Comparison of ENCODE assay signal across 18 cellular contexts in the genomic region with DNA sequence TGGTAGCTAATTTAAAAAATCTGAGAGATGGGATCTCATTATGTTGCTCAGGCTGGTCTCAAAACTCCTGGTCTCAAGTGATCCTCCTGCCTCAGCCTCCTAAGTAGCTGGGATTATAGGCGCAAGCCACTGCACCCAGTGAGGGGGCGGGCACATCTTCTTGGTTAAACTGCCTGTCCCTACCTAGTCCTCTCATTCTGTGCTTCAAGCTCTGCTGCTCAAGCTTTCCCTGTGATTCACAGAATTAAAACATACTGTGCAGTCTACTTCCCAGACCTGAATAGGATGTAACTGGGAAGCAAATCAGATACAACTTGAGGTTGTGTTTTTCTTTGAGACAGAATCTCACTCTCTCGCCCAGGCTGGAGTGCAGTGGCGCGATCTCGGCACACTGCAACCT.
"Had no signal": no experiment of that assay in that cellular context is flagged by ENCODE, and none has a peak within 500 bp of the region (broad histone marks: within the 10 kb centered on the region; RNA-seq: fewer than 3 reads in every experiment).

No MANE protein-coding gene starts in this region.

- H3K36me3 ChIP-seq: ovary had no signal

- ATAC-seq: psoas muscle; stimulated activated memory B cell treated with anti-CD40 and anti-IgM and Interleukin-4, amounts not matched to agents 10 μg/mL and 1 μg/mL and 100 μg/mL, for 72 hours; upper lobe of right lung had no signal

- H3K27ac Mint-ChIP-seq: activated CD4-positive, alpha-beta memory T cell treated with anti-CD3 and anti-CD28 coated beads for 36 hours; activated naive CD4-positive, alpha-beta T cell treated with anti-CD3 and anti-CD28 coated beads for 36 hours; activated T-helper 2 cell treated with anti-CD3 and anti-CD28 coated beads, Interferon-gamma antibody, Interleukin-2, Interleukin-4, amounts not matched to agents 10 μg/mL and 5 μg/mL and 100 μg/mL, durations not matched to agents 14 hours and 24 hours and 36 hours; endodermal cell; stimulated activated memory B cell treated with anti-CD40 and anti-IgM and Interleukin-4, amounts not matched to agents 10 μg/mL and 1 μg/mL and 100 μg/mL, for 72 hours had no signal

- H3K27ac ChIP-seq: ascending aorta, colonic mucosa, epithelial cell of prostate, left ventricle myocardium inferior, ovary, psoas muscle, spleen, thoracic aorta, upper lobe of right lung had no signal

- H3K4me3 ChIP-seq: ascending aorta, colonic mucosa, left ventricle myocardium inferior, ovary, spleen, thoracic aorta, upper lobe of right lung had no signal

- H3K27me3 ChIP-seq: ascending aorta, colonic mucosa, ovary, spleen, upper lobe of right lung had no signal

- H3K4me3 Mint-ChIP-seq: activated CD4-positive, alpha-beta memory T cell treated with anti-CD3 and anti-CD28 coated beads for 36 hours; activated naive CD4-positive, alpha-beta T cell treated with anti-CD3 and anti-CD28 coated beads for 36 hours; central memory CD8-positive, alpha-beta T cell; stimulated activated memory B cell treated with anti-CD40 and anti-IgM and Interleukin-4, amounts not matched to agents 10 μg/mL and 1 μg/mL and 100 μg/mL, for 72 hours had no signal

- H3K9me3 ChIP-seq: ascending aorta, colonic mucosa, left ventricle myocardium inferior, ovary, psoas muscle, spleen, thoracic aorta, upper lobe of right lung had no signal

- H3K27me3 Mint-ChIP-seq: activated CD4-positive, alpha-beta memory T cell treated with anti-CD3 and anti-CD28 coated beads for 36 hours; central memory CD8-positive, alpha-beta T cell; stimulated activated memory B cell treated with anti-CD40 and anti-IgM and Interleukin-4, amounts not matched to agents 10 μg/mL and 1 μg/mL and 100 μg/mL, for 72 hours had no signal

- H3K9me3 Mint-ChIP-seq: activated CD4-positive, alpha-beta memory T cell treated with anti-CD3 and anti-CD28 coated beads for 36 hours; activated naive CD4-positive, alpha-beta T cell treated with anti-CD3 and anti-CD28 coated beads for 36 hours; activated T-helper 2 cell treated with anti-CD3 and anti-CD28 coated beads, Interferon-gamma antibody, Interleukin-2, Interleukin-4, amounts not matched to agents 10 μg/mL and 5 μg/mL and 100 μg/mL, durations not matched to agents 14 hours and 24 hours and 36 hours; central memory CD8-positive, alpha-beta T cell; endodermal cell; stimulated activated memory B cell treated with anti-CD40 and anti-IgM and Interleukin-4, amounts not matched to agents 10 μg/mL and 1 μg/mL and 100 μg/mL, for 72 hours had no signal

- DNase-seq: activated CD4-positive, alpha-beta memory T cell treated with anti-CD3 and anti-CD28 coated beads for 36 hours; activated naive CD4-positive, alpha-beta T cell treated with anti-CD3 and anti-CD28 coated beads for 36 hours; colonic mucosa; endodermal cell; foreskin melanocyte; hypothalamus; left ventricle myocardium inferior; psoas muscle; stimulated activated CD4-positive, alpha-beta T cell treated with anti-CD3 and anti-CD28 coated beads, Interleukin-4, amount 100 ng/mL, for 4 hours; upper lobe of right lung had no signal
